ENCODE assay signal across 8 cellular contexts in the genomic region with DNA sequence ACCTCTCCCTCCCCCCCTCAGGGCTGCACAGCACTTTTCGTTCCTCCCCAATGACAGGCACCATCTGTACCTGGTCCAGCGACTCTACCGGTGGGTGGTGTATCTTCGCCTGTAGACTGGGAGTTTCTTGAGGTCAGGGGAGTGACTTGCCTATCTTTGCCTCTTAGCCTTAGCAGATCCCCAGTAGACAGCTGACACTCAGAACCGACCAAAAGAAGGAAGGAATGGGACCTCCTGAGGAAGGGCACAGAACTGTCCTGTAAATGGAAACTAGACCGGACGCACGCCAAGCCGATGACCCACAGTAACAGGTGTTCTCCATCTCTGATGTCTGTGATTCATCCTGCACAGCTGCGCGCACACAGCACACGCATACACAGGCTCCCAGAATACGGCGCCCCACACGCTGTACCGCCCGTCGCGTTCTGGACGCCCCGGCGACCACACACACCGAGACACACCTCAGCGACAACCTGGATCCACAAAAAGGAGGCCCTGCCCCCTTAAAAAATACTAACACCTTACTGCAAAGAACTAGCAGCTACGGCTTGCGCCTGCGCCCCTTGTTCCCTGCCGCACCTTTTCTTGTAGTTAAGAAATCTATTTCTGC. TPM values are rescaled to one million over a fixed set of nuclear protein-coding genes. Genes with fewer than 3 reads are reported as not detected.
A peak's percentile ranks its signal among the peaks of the same experiment; 100 is the strongest.
DNase-seq lines count a peak whose midpoint lies in the region; ATAC-seq and TF ChIP-seq lines count a peak whose summit lies in the region.

No MANE protein-coding gene starts in this region.

- H3K4me3 ChIP-seq in RWPE2 (ENCODE audit: severe bottlenecking) (peak overlapping the region; percentile 97), adrenal gland (peak overlapping the region in 2 of 4 donors; percentile 24 to 78), iPS-15b (ENCODE audit: low read depth, low read length) (peak overlapping the region; percentile 55), skeletal muscle cell (ENCODE audit: low read depth, low read length) (peak overlapping the region; percentile 55)

- H3K4me1 ChIP-seq in RWPE2 (ENCODE audit: insufficient read depth, poor library complexity, severe bottlenecking) (peaks cover 10% of the 10 kb centered on the region), adrenal gland (replicated peaks in 1 of 2) (no peaks in the 10 kb centered on the region), iPS-15b (ENCODE audit: control insufficient read depth, insufficient read depth, low read length) (peaks cover 13% of the 10 kb centered on the region)

- intact Hi-C loops in adrenal gland (cut with DNase I) = no loop called here

- ATAC-seq in GM19452 (IDR thresholded peaks at IDR 0.05; ENCODE audit: unreplicated experiment) (peak; percentile 53), HG03520 (IDR thresholded peaks at IDR 0.05; ENCODE audit: unreplicated experiment) (peak; percentile 51), RWPE2 (ENCODE audit: low read depth) (peak; percentile 83)

- H3K9me3 ChIP-seq in RWPE2 (ENCODE audit: severe bottlenecking) (no peaks in the 10 kb centered on the region), adrenal gland (replicated peaks in 1 of 3) (no peaks in the 10 kb centered on the region), iPS-15b (ENCODE audit: control insufficient read depth, insufficient read depth, low read length) (peaks cover 3% of the 10 kb centered on the region)

- H3K27ac ChIP-seq in RWPE2 (ENCODE audit: poor library complexity, severe bottlenecking) (no peak overlapping the region), adrenal gland (peak overlapping the region in 1 of 5 donors; percentile 29)

- no peak for TF ChIP-seq POLR2A in adrenal gland (IDR thresholded peaks at IDR 0.05)

- H3K36me3 ChIP-seq in RWPE2 (ENCODE audit: low read depth) (no peaks in the 10 kb centered on the region), adrenal gland (replicated peaks in 1 of 2) (no peaks in the 10 kb centered on the region), iPS-15b (ENCODE audit: control insufficient read depth, insufficient read depth, low read length) (no peaks in the 10 kb centered on the region)

- TF ChIP-seq CTCF in RWPE2 (IDR thresholded peaks at IDR 0.05; ENCODE audit: poor library complexity, severe bottlenecking) (no peak), adrenal gland (IDR thresholded peaks at IDR 0.05) (no peak)

- 0 to 4% (median 1%) methylated on average over 13 to 28 of the region's 28 CpGs for WGBS in adrenal gland, 4 donors

- no peak overlapping the region for H3K9ac ChIP-seq in iPS-15b (ENCODE audit: low read depth, low read length)

- DNase-seq in COR-L47 (lab: John Stamatoyannopoulos, UW) (peak; percentile 48), RWPE2 (ENCODE audit: low spot score) (no peak), adrenal gland (peak in 6 of 7 donors; percentile 33 to 63 (median 41)), skeletal muscle cell (ENCODE audit: low read depth) (peak; percentile 25), GOT3 (lab: John Stamatoyannopoulos, UW) (no peak)

- H3K27me3 ChIP-seq in RWPE2 (ENCODE audit: insufficient read depth, poor library complexity, severe bottlenecking) (peaks cover 9% of the 10 kb centered on the region), adrenal gland (peaks cover 5% of the 10 kb centered on the region), iPS-15b (ENCODE audit: control insufficient read depth, insufficient read depth, low read length) (peaks cover 14% of the 10 kb centered on the region)

RNA-seq across cellular contexts. Expression of a gene that starts 0.7 kb away (rescaled TPM):
- total RNA-seq in adrenal gland = 1 to 10 TPM in 6 of 8 donors, under 1 TPM in 2; 0.74 to 4.1 (median 2.2) TPM
- polyA plus RNA-seq in adrenal gland = 1 to 10 TPM in 2 of 3 donors, under 1 TPM in 1; 0.80 to 1.5 (median 1.3) TPM

RNA-seq across cellular contexts. Expression of a gene that starts 40.6 kb away (rescaled TPM):
- 10 to 100 TPM in 7 of 8 donors, 1 to 10 TPM in 1; 6.9 to 37.9 (median 30.9) TPM for total RNA-seq in adrenal gland
- polyA plus RNA-seq in adrenal gland = 10 to 100 TPM in 2 of 3 donors, 1 to 10 TPM in 1; 9.9 to 38.1 (median 11.7) TPM

Comparison
In these comparisons a context has a peak if more than half of its experiments do, and no peak if none do; other contexts are left out.
1. DNase-seq: peak in COR-L47 (single experiment), adrenal gland (6 of 7) and skeletal muscle cell (single experiment); none in RWPE2 (single experiment) and GOT3 (single experiment).
2. Peak in every context shown above with its lines, with median percentiles within 50 percentile points of each other: ATAC-seq.